In the genomic region with DNA sequence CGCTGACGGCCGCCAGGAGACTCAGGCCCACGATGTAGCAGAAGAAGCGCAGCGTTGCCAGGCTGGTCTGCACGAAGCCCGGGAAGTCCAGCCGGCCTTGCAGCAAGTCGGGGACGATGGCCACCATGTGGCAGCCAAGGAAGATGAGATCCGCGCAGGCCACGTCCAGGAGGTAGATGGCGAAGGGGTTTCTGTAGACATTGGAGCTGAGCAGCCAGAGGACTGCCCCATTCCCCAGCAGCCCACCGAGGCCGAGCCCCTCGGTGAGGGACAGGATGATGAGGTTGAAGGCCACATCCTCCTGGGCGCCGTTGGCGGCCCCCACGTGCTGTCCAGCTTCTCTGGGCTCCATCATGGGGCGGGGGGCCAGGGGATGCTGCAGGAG, we compare ENCODE assay signal across 33 cellular contexts. TPM values are rescaled to one million over a fixed set of nuclear protein-coding genes. Genes with fewer than 3 reads are reported as not detected.
"Had no signal": no experiment of that assay in that cellular context is flagged by ENCODE, and none has a peak within 500 bp of the region (broad histone marks: within the 10 kb centered on the region; RNA-seq: fewer than 3 reads in every experiment).

No MANE protein-coding gene starts in this region.

- H3K79me2 ChIP-seq: hepatocyte, parathyroid adenoma had no signal

- H3K9ac ChIP-seq: parathyroid adenoma had no signal

- H3K4me1 ChIP-seq: foreskin keratinocyte, parathyroid adenoma had no signal

- H3K36me3 ChIP-seq: esophagus muscularis mucosa, gastroesophageal sphincter, heart left ventricle, tibial artery, upper lobe of left lung had no signal

- H3K4me2 ChIP-seq: hepatocyte, smooth muscle cell had no signal

- H3K27ac Mint-ChIP-seq: memory B cell; mesothelial cell of epicardium; nephron progenitor cell; progenitor cell of endocrine pancreas; stimulated activated memory B cell treated with anti-CD40 and anti-IgM and Interleukin-4, amounts not matched to agents 10 μg/mL and 1 μg/mL and 100 μg/mL, for 72 hours had no signal

- H3K27ac ChIP-seq: coronary artery, esophagus muscularis mucosa, foreskin keratinocyte, gastroesophageal sphincter, heart left ventricle, hepatocyte, parathyroid adenoma, testis, tibial artery, upper lobe of left lung had no signal

- H3K4me3 Mint-ChIP-seq: memory B cell; mesothelial cell of epicardium; naive thymus-derived CD8-positive, alpha-beta T cell; nephron progenitor cell; stimulated activated memory B cell treated with anti-CD40 and anti-IgM and Interleukin-4, amounts not matched to agents 10 μg/mL and 1 μg/mL and 100 μg/mL, for 72 hours had no signal

- H3K36me3 Mint-ChIP-seq: memory B cell; mesothelial cell of epicardium; naive thymus-derived CD8-positive, alpha-beta T cell; stimulated activated memory B cell treated with anti-CD40 and anti-IgM and Interleukin-4, amounts not matched to agents 10 μg/mL and 1 μg/mL and 100 μg/mL, for 72 hours had no signal

- H3K9me3 Mint-ChIP-seq: memory B cell; mesothelial cell of epicardium; naive thymus-derived CD8-positive, alpha-beta T cell; nephron progenitor cell; stimulated activated memory B cell treated with anti-CD40 and anti-IgM and Interleukin-4, amounts not matched to agents 10 μg/mL and 1 μg/mL and 100 μg/mL, for 72 hours had no signal

- H3K4me3 ChIP-seq: coronary artery, esophagus muscularis mucosa, gastroesophageal sphincter, heart left ventricle, hepatocyte, lung, smooth muscle cell, testis, tibial artery, upper lobe of left lung had no signal

- H3K27me3 ChIP-seq: hepatocyte, testis, upper lobe of left lung had no signal

- H3K9me3 ChIP-seq: esophagus muscularis mucosa, gastroesophageal sphincter, heart left ventricle, testis, tibial artery, upper lobe of left lung had no signal

- FAIRE-seq: endothelial cell of umbilical vein, kidney, urothelium cell line had no signal

- H2AFZ ChIP-seq: hepatocyte, parathyroid adenoma had no signal

- H3K4me1 Mint-ChIP-seq: memory B cell; mesothelial cell of epicardium; stimulated activated memory B cell treated with anti-CD40 and anti-IgM and Interleukin-4, amounts not matched to agents 10 μg/mL and 1 μg/mL and 100 μg/mL, for 72 hours had no signal

- DNase-seq: dermis blood vessel endothelial cell; effector memory CD4-positive, alpha-beta T cell; foreskin keratinocyte; naive thymus-derived CD8-positive, alpha-beta T cell; nephron progenitor cell; occipital lobe; stimulated activated CD4-positive, alpha-beta T cell treated with anti-CD3 and anti-CD28 coated beads, Interleukin-4, amount 100 ng/mL, for 4 hours; stimulated activated naive CD8-positive, alpha-beta T cell treated with anti-CD3 and anti-CD28 coated beads, Interleukin-15, Interleukin-2, amounts not matched to agents 100 U/mL and 50 U/mL, for 24 hours; substantia nigra; testis had no signal

RNA-seq across cellular contexts. Expression of a gene that starts 3.8 kb away (rescaled TPM):
- total RNA-seq: dermis blood vessel endothelial cell; endothelial cell of umbilical vein; epithelial cell of proximal tubule; foreskin keratinocyte; gastroesophageal sphincter; hepatocyte; left lobe of liver; mesothelial cell of epicardium; myocyte; naive thymus-derived CD8-positive, alpha-beta T cell; occipital lobe; progenitor cell of endocrine pancreas; sciatic nerve; smooth muscle cell had no signal
- polyA plus RNA-seq: endothelial cell of umbilical vein; fibroblast of lung; foreskin keratinocyte; hepatocyte; liver; naive thymus-derived CD8-positive, alpha-beta T cell; smooth muscle cell had no signal

RNA-seq across cellular contexts. Expression of a gene that starts 9.8 kb away (rescaled TPM):
- total RNA-seq: dermis blood vessel endothelial cell; endothelial cell of umbilical vein; epithelial cell of proximal tubule; esophagus muscularis mucosa; fibroblast of lung; foreskin keratinocyte; gastroesophageal sphincter; heart left ventricle; hepatocyte; kidney; left lobe of liver; liver; lung; mesothelial cell of epicardium; myocyte; naive thymus-derived CD8-positive, alpha-beta T cell; occipital lobe; progenitor cell of endocrine pancreas; sciatic nerve; smooth muscle cell; upper lobe of left lung had no signal
- polyA plus RNA-seq: endothelial cell of umbilical vein; fibroblast of lung; foreskin keratinocyte; heart left ventricle; hepatocyte; liver; lung; naive thymus-derived CD8-positive, alpha-beta T cell; smooth muscle cell had no signal
